In the genomic region with DNA sequence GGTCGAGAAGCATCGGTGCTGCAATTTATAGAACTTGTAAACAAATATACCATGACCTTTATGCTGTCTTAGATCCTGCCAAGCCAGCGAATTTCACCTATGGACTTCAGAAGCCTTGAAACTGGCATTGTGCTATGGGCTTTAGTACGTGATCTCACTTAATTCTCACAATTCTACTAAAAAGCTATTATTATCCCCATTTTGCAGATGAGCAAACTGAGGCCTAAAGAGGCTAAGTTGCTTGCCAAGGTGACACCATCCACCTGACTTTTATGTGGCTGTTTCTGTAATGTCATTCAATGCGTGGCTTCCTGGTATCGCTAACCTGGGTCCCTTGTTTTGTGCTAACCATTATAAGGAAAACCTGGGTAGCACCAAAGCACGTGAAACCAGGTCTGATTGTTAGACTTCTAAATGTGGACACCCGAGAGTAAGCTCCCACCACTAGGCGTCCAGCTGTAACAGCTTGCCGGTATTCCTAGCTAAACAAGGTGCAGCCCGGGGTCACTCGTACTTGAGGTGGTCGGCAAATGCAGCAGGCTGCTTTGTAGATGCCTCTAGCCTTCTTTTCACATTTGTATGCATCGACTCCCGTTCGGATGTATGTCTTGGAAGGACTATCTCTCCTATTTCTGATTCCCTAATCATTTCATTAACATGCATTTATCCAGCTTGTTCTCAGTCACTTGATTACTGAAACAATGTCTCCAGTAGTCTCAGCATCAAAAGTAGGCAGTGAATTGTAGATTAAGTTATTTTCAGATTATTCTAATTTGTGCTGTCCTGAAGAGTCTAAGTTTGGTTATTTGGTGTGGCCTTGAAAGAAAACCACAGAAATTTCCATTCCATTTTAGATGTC, we compare ENCODE assay signal across 1 cellular context.
TF ChIP-seq lines count a peak whose summit lies in the region.

No MANE protein-coding gene starts in this region.

TF ChIP-seq in H1, 55 proteins besides CTCF, POLR2A, EP300 and RAD21:
- TF ChIP-seq EGR1 (IDR thresholded peaks at IDR 0.05; ENCODE audit: borderline replicate concordance, low read depth, low read length): 0 out of 2 replicates have a peak, but pooled peaks have one; percentile 27
- TF ChIP-seq HDAC2 (IDR thresholded peaks at IDR 0.05; ENCODE audit: borderline replicate concordance in 1 of 2, low read depth in 2 of 2, low read length in 2 of 2): peak in 1 of 2 experiments; percentile 78; a peak in 1 of 4 replicates
- TF ChIP-seq CBX8 (IDR thresholded peaks at IDR 0.05; ENCODE audit: borderline replicate concordance, low read depth, low read length): no peak
- no peak for TF ChIP-seq YY1 (IDR thresholded peaks at IDR 0.05; ENCODE audit: low read depth, low read length)
- no peak for TF ChIP-seq JUND (IDR thresholded peaks at IDR 0.05; ENCODE audit: low read length)
- peak; percentile 98 for TF ChIP-seq KDM1A (IDR thresholded peaks at IDR 0.05; ENCODE audit: borderline replicate concordance, low read length)
- no peak for TF ChIP-seq BRCA1 (IDR thresholded peaks at IDR 0.05; ENCODE audit: low read depth, low read length)
TF ChIP-seq in H1: peak in this region for 3.
